In the genomic region with DNA sequence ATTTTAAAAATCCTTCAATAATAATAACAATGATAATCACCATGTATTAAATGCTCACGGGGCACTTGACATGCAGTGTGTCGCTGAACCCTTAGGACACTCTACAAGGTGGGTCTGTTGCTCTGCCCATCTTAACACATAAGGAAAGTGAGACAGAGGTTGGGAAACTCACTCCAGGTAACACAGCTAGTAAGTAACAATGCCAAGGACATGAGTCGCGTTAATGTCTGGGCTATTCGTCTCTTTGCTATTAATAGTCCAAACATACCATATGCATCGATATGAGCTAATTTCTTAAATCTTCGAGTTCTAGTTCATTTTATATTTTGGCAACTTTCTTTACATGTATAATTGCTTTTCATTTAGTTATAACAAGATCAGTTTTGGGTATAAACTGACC, we compare ENCODE assay signal across 17 cellular contexts.
"Had no signal": no experiment of that assay in that cellular context is flagged by ENCODE, and none has a peak within 500 bp of the region (broad histone marks: within the 10 kb centered on the region; RNA-seq: fewer than 3 reads in every experiment).

No MANE protein-coding gene starts in this region.

- H3K4me3 Mint-ChIP-seq: activated CD4-positive, alpha-beta memory T cell treated with anti-CD3 and anti-CD28 coated beads for 36 hours; activated naive CD8-positive, alpha-beta T cell; stimulated activated naive B cell treated with anti-CD40 and anti-IgM and Interleukin-4, amounts not matched to agents 10 μg/mL and 1 μg/mL and 100 μg/mL, for 72 hours had no signal

- H3K36me3 Mint-ChIP-seq: activated CD4-positive, alpha-beta memory T cell treated with anti-CD3 and anti-CD28 coated beads for 36 hours; activated naive CD8-positive, alpha-beta T cell; naive thymus-derived CD4-positive, alpha-beta T cell had no signal

- H3K4me3 ChIP-seq: coronary artery, gastroesophageal sphincter, heart left ventricle, mucosa of descending colon, pancreas, sigmoid colon, spleen, upper lobe of right lung had no signal

- H3K4me1 ChIP-seq: heart left ventricle, pancreas, sigmoid colon, upper lobe of right lung had no signal

- H3K9me3 Mint-ChIP-seq: activated CD4-positive, alpha-beta memory T cell treated with anti-CD3 and anti-CD28 coated beads for 36 hours; naive thymus-derived CD4-positive, alpha-beta T cell had no signal

- H3K36me3 ChIP-seq: brain microvascular endothelial cell had no signal

- H3K9me3 ChIP-seq: gastroesophageal sphincter, heart left ventricle, mucosa of descending colon, pancreas, sigmoid colon, spleen, upper lobe of right lung had no signal

- DNase-seq: activated CD4-positive, alpha-beta memory T cell treated with anti-CD3 and anti-CD28 coated beads for 36 hours; activated CD4-positive, alpha-beta T cell treated with anti-CD3 and anti-CD28 coated beads for 4 hours; amniotic stem cell; brain microvascular endothelial cell; heart left ventricle; kidney glomerular epithelial cell; mesenchymal stem cell; mucosa of descending colon; naive thymus-derived CD4-positive, alpha-beta T cell; pancreas; sigmoid colon; spleen; stimulated activated naive B cell treated with anti-CD40 and anti-IgM and Interleukin-4, amounts not matched to agents 10 μg/mL and 1 μg/mL and 100 μg/mL, for 72 hours; upper lobe of right lung had no signal

- ATAC-seq: heart left ventricle; mucosa of descending colon; naive thymus-derived CD4-positive, alpha-beta T cell; stimulated activated naive B cell treated with anti-CD40 and anti-IgM and Interleukin-4, amounts not matched to agents 10 μg/mL and 1 μg/mL and 100 μg/mL, for 72 hours; upper lobe of right lung had no signal

- H3K27ac Mint-ChIP-seq: activated CD4-positive, alpha-beta memory T cell treated with anti-CD3 and anti-CD28 coated beads for 36 hours; activated naive CD8-positive, alpha-beta T cell; naive thymus-derived CD4-positive, alpha-beta T cell; stimulated activated naive B cell treated with anti-CD40 and anti-IgM and Interleukin-4, amounts not matched to agents 10 μg/mL and 1 μg/mL and 100 μg/mL, for 72 hours had no signal

- H3K27me3 ChIP-seq: brain microvascular endothelial cell, gastroesophageal sphincter, heart left ventricle, pancreas, sigmoid colon, spleen, upper lobe of right lung had no signal

- FAIRE-seq: pancreas had no signal

- H3K27ac ChIP-seq: brain microvascular endothelial cell, coronary artery, gastroesophageal sphincter, heart left ventricle, pancreas, sigmoid colon, spleen, upper lobe of right lung had no signal
